Comparison of ENCODE assay signal across 29 cellular contexts in genomic region chr4:7900351-7900750, GRCh38. TPM values are rescaled to one million over a fixed set of nuclear protein-coding genes. Genes with fewer than 3 reads are reported as not detected.
DNase-seq lines count a peak whose midpoint lies in the region; ATAC-seq and TF ChIP-seq lines count a peak whose summit lies in the region.
"Had no signal": no experiment of that assay in that cellular context is flagged by ENCODE, and none has a peak within 500 bp of the region (broad histone marks: within the 10 kb centered on the region; RNA-seq: fewer than 3 reads in every experiment).

No MANE protein-coding gene starts in this region.

- H3K79me2 ChIP-seq in GM23248 (ENCODE audit: insufficient read depth): peaks cover 89% of the 10 kb centered on the region

- H3K27ac Mint-ChIP-seq in nephron progenitor cell: peak overlapping the region; percentile 31
- H3K27ac Mint-ChIP-seq: activated naive CD4-positive, alpha-beta T cell treated with anti-CD3 and anti-CD28 coated beads, Interleukin-2, amount 10 ng/mL, durations not matched to agents 7 days and 5 days; CD14-positive monocyte; immature natural killer cell; natural killer cell treated with Interleukin-12 subunit alpha and Interleukin-12 subunit beta and Interleukin-15 and Interleukin-18, amount 100 ng/mL, for 72 hours; stimulated activated memory B cell treated with anti-CD40 and anti-IgM and Interleukin-4, amounts not matched to agents 10 μg/mL and 1 μg/mL and 100 μg/mL, for 72 hours had no signal

- no peaks in the 10 kb centered on the region for H3K27me3 Mint-ChIP-seq in nephron progenitor cell (ENCODE audit: low read depth, poor library complexity)
- H3K27me3 Mint-ChIP-seq: activated naive CD4-positive, alpha-beta T cell treated with anti-CD3 and anti-CD28 coated beads, Interleukin-2, amount 10 ng/mL, durations not matched to agents 7 days and 5 days had no signal

- H3K9ac ChIP-seq in GM23248: no peak overlapping the region
- no peak overlapping the region for H3K9ac ChIP-seq in SK-N-MC (ENCODE audit: insufficient read length)

- TF ChIP-seq CTCF in esophagus muscularis mucosa (IDR thresholded peaks at IDR 0.05) (no peak), nephron progenitor cell (IDR thresholded peaks at IDR 0.05) (no peak), lower leg skin (IDR thresholded peaks at IDR 0.05) (no peak)

- H3K27ac ChIP-seq in GM23248 (peak overlapping the region; percentile 37), SK-N-MC (0 out of 2 replicates have a peak overlapping the region, but pooled peaks have one; percentile 25), esophagus muscularis mucosa (replicated peaks in 1 of 4) (peak overlapping the region; percentile 73 to 92 (median 83))
- H3K27ac ChIP-seq: gastrocnemius medialis, left ventricle myocardium inferior, PC-9 had no signal

- intact Hi-C loops in esophagus muscularis mucosa (cut with DNase I): no loop called here
- intact Hi-C loops in lower leg skin (cut with DNase I; ENCODE audit: low total_unique reads): no loop called here

- ATAC-seq in GM19397 (IDR thresholded peaks at IDR 0.05; ENCODE audit: unreplicated experiment) (no peak), HG02759 (IDR thresholded peaks at IDR 0.05; ENCODE audit: unreplicated experiment) (no peak)
- ATAC-seq: gastrocnemius medialis; HepG2; natural killer cell treated with Interleukin-12 subunit alpha and Interleukin-12 subunit beta and Interleukin-15 and Interleukin-18, amount 100 ng/mL, for 72 hours; right cardiac atrium; stimulated activated memory B cell treated with anti-CD40 and anti-IgM and Interleukin-4, amounts not matched to agents 10 μg/mL and 1 μg/mL and 100 μg/mL, for 72 hours had no signal

- no peak overlapping the region for H3K4me3 Mint-ChIP-seq in nephron progenitor cell
- H3K4me3 Mint-ChIP-seq: activated naive CD4-positive, alpha-beta T cell treated with anti-CD3 and anti-CD28 coated beads, Interleukin-2, amount 10 ng/mL, durations not matched to agents 7 days and 5 days; immature natural killer cell; natural killer cell treated with Interleukin-12 subunit alpha and Interleukin-12 subunit beta and Interleukin-15 and Interleukin-18, amount 100 ng/mL, for 72 hours; stimulated activated memory B cell treated with anti-CD40 and anti-IgM and Interleukin-4, amounts not matched to agents 10 μg/mL and 1 μg/mL and 100 μg/mL, for 72 hours had no signal

- H3K4me2 ChIP-seq in GM23248 (ENCODE audit: unreplicated experiment): no peak overlapping the region
- H3K4me2 ChIP-seq: PC-9 had no signal

- DNase-seq in GM23248 (no peak), SK-N-MC (ENCODE audit: low read depth, low spot score) (no peak), esophagus muscularis mucosa (ENCODE audit: extremely low spot score) (no peak), nephron progenitor cell (no peak), lower leg skin (ENCODE audit: low spot score in 2 of 2) (no peak), activated T-cell treated with anti-CD3 and anti-CD28 coated beads for 4 hours (no peak)
- DNase-seq: activated CD4-positive, alpha-beta T cell treated with anti-CD3 and anti-CD28 coated beads, Interleukin-2, amount 50 U/mL, for 4 hours; activated CD4-positive, CD25-positive, alpha-beta regulatory T cell; activated CD8-positive, alpha-beta memory T cell treated with anti-CD3 and anti-CD28 coated beads, Interleukin-2, amount 50 U/mL, for 4 hours; activated naive CD4-positive, alpha-beta T cell treated with anti-CD3 and anti-CD28 coated beads, Interleukin-2, amount 10 ng/mL, durations not matched to agents 7 days and 5 days; esophagus squamous epithelium; gastrocnemius medialis; hypothalamus; immature natural killer cell; left ventricle myocardium inferior; NCI-H187 treated with DMSO at 0.1 percent for 48 hours; NCI-H2171 treated with DMSO at 0.1 percent for 48 hours; NCI-H510A treated with DMSO at 0.1 percent for 48 hours; PC-9; right cardiac atrium; SHP77 treated with DMSO at 0.1 percent for 48 hours; stimulated activated CD4-positive, alpha-beta T cell treated with anti-CD3 and anti-CD28 coated beads, Interleukin-4, amount 100 ng/mL, for 4 hours had no signal

- peaks cover 9% of the 10 kb centered on the region; the same call in 1 of the 2 replicates for H4K20me1 ChIP-seq in GM23248 (ENCODE audit: insufficient read depth)

- in situ Hi-C loops in GM23248 (cut with MboI): no loop called here

- H3K36me3 Mint-ChIP-seq in nephron progenitor cell (ENCODE audit: low read depth): no peaks in the 10 kb centered on the region
- H3K36me3 Mint-ChIP-seq: CD14-positive monocyte; immature natural killer cell; natural killer cell treated with Interleukin-12 subunit alpha and Interleukin-12 subunit beta and Interleukin-15 and Interleukin-18, amount 100 ng/mL, for 72 hours; stimulated activated memory B cell treated with anti-CD40 and anti-IgM and Interleukin-4, amounts not matched to agents 10 μg/mL and 1 μg/mL and 100 μg/mL, for 72 hours had no signal

- H3F3A ChIP-seq in GM23248 (ENCODE audit: insufficient read depth): peaks cover 59% of the 10 kb centered on the region

- no peaks in the 10 kb centered on the region for H3K36me3 ChIP-seq in GM23248 (ENCODE audit: low read depth)
- H3K36me3 ChIP-seq in SK-N-MC (ENCODE audit: insufficient read depth, low read length): no peaks in the 10 kb centered on the region
- H3K36me3 ChIP-seq in esophagus muscularis mucosa: no peaks in the 10 kb centered on the region
- H3K36me3 ChIP-seq: esophagus squamous epithelium, gastrocnemius medialis, left ventricle myocardium inferior had no signal

- no peak for TF ChIP-seq POLR2A in esophagus muscularis mucosa (IDR thresholded peaks at IDR 0.05; ENCODE audit: low read depth)
- TF ChIP-seq POLR2A in lower leg skin (IDR thresholded peaks at IDR 0.05): no peak

- H3K9me3 ChIP-seq in GM23248 (ENCODE audit: low read depth) (no peaks in the 10 kb centered on the region), SK-N-MC (ENCODE audit: low read depth, low read length) (no peaks in the 10 kb centered on the region), esophagus muscularis mucosa (no peaks in the 10 kb centered on the region)
- H3K9me3 ChIP-seq: esophagus squamous epithelium, gastrocnemius medialis, left ventricle myocardium inferior had no signal

- peaks cover 90% of the 10 kb centered on the region for H3K4me1 Mint-ChIP-seq in nephron progenitor cell
- H3K4me1 Mint-ChIP-seq: CD14-positive monocyte; stimulated activated memory B cell treated with anti-CD40 and anti-IgM and Interleukin-4, amounts not matched to agents 10 μg/mL and 1 μg/mL and 100 μg/mL, for 72 hours had no signal

- no peak for TF ChIP-seq EP300 in esophagus muscularis mucosa (IDR thresholded peaks at IDR 0.05)

- H3K4me3 ChIP-seq in GM23248 (no peak overlapping the region), SK-N-MC (no peak overlapping the region), esophagus muscularis mucosa (no peak overlapping the region), lower leg skin (ENCODE audit: low read depth, poor library complexity, severe bottlenecking) (no peak overlapping the region)
- H3K4me3 ChIP-seq: coronary artery, esophagus squamous epithelium, gastrocnemius medialis, left ventricle myocardium inferior, PC-9 had no signal

- H3K9me3 Mint-ChIP-seq in nephron progenitor cell: no peaks in the 10 kb centered on the region
- H3K9me3 Mint-ChIP-seq: activated naive CD4-positive, alpha-beta T cell treated with anti-CD3 and anti-CD28 coated beads, Interleukin-2, amount 10 ng/mL, durations not matched to agents 7 days and 5 days; immature natural killer cell; natural killer cell treated with Interleukin-12 subunit alpha and Interleukin-12 subunit beta and Interleukin-15 and Interleukin-18, amount 100 ng/mL, for 72 hours had no signal

- H2AFZ ChIP-seq in GM23248: no peak overlapping the region
- H2AFZ ChIP-seq: PC-9 had no signal

- H3K27me3 ChIP-seq in GM23248 (replicated peaks; ENCODE audit: insufficient read depth): no peaks in the 10 kb centered on the region
- H3K27me3 ChIP-seq in esophagus muscularis mucosa: no peaks in the 10 kb centered on the region
- H3K27me3 ChIP-seq: esophagus squamous epithelium, gastrocnemius medialis had no signal

- peaks cover 61% of the 10 kb centered on the region for H3K4me1 ChIP-seq in GM23248 (ENCODE audit: insufficient read depth)
- peaks cover 24 to 95% (median 79%) of the 10 kb centered on the region in 4 donors for H3K4me1 ChIP-seq in esophagus muscularis mucosa

- no peaks in the 10 kb centered on the region for H3K9me2 ChIP-seq in GM23248 (ENCODE audit: insufficient read depth)

- 62 to 69% methylated on average over 5 of the region's 6 CpGs for WGBS in GM23248 (ENCODE audit: low coverage in 1 of 2, low lambda C conversion rate in 2 of 2, missing lambda C conversion rate in 2 of 2), 2 experiments
- WGBS in esophagus muscularis mucosa: 42% methylated on average over 6 of the region's 6 CpGs
- 72 to 76% methylated on average over 6 of the region's 6 CpGs for WGBS in lower leg skin, 2 donors

RNA-seq across cellular contexts. Expression of gene AFAP1, which starts 39.3 kb away (rescaled TPM):
- total RNA-seq in GM23248 (2014; rRNA removed; shearing (Covaris generic)): 103 and 152 TPM in 2 replicates
- 52.0 and 54.4 TPM in 2 replicates for polyA plus RNA-seq in GM23248 (2016; fragmentation: Nextera tagmentation; extraction: Ambion mirVana)
- 10 to 100 TPM; 37.8 to 71.3 (median 50.9) TPM for total RNA-seq in esophagus muscularis mucosa
- total RNA-seq in lower leg skin: 10 to 100 TPM in 3 of 4 donors, 1 to 10 TPM in 1; 8.2 to 22.3 (median 15.2) TPM
- polyA plus RNA-seq: CD14-positive monocyte had no signal

Comparison
In these comparisons a context has a peak if more than half of its experiments do, and no peak if none do; other contexts are left out.
1. H3K27ac ChIP-seq: peak in every context shown above with its lines; median percentile 83 in esophagus muscularis mucosa; 37 in GM23248; 25 in SK-N-MC.